In genomic region chr7:18831943-18832342, GRCh38 we compare ENCODE assay signal across 24 cellular contexts.
"Had no signal": no experiment of that assay in that cellular context is flagged by ENCODE, and none has a peak within 500 bp of the region (broad histone marks: within the 10 kb centered on the region; RNA-seq: fewer than 3 reads in every experiment).

No MANE protein-coding gene starts in this region.

- H3K27me3 ChIP-seq: adrenal gland, Peyer's patch, SJSA1 had no signal

- H3K4me3 ChIP-seq: adrenal gland, Peyer's patch, SJSA1 had no signal

- DNase-seq: activated B cell treated with CpG ODN at 0.5 μM for 24 hours; activated CD4-positive, alpha-beta memory T cell treated with anti-CD3 and anti-CD28 coated beads for 36 hours; activated CD4-positive, alpha-beta T cell treated with anti-CD3 and anti-CD28 coated beads for 1 hour; activated CD4-positive, alpha-beta T cell treated with anti-CD3 and anti-CD28 coated beads, Interleukin-2, amount 10 ng/mL, durations not matched to agents 7 days and 5 days; activated CD8-positive, alpha-beta memory T cell treated with anti-CD3 and anti-CD28 coated beads for 24 hours; activated gamma-delta T cell treated with Interleukin-2 at 50 U/mL for 16 hours; activated naive CD4-positive, alpha-beta T cell treated with anti-CD3 and anti-CD28 coated beads, Interleukin-2, amount 10 ng/mL, durations not matched to agents 7 days and 5 days; activated naive CD8-positive, alpha-beta T cell treated with anti-CD3 and anti-CD28 coated beads for 36 hours; activated T-cell treated with anti-CD3 and anti-CD28 coated beads, Interleukin-2, amount 50 U/mL, for 48 hours; adrenal gland; anterior cingulate cortex; NCI-H1092; NCI-H1417 treated with DMSO at 0.1 percent for 48 hours; NCI-H1694; NCI-H2029 treated with DMSO at 0.1 percent for 48 hours; NCI-H345; NCI-H510A; NCI-H526 treated with DMSO at 0.1 percent for 48 hours; NCI-H82; Peyer's patch; Right ventricle myocardium superior had no signal

- H3K36me3 ChIP-seq: adrenal gland, Peyer's patch, SJSA1 had no signal

- H3K9ac ChIP-seq: KMS-11 had no signal

- H3K4me2 ChIP-seq: KMS-11 had no signal

- H3K27ac ChIP-seq: adrenal gland, KMS-11, Peyer's patch, RWPE1, SJSA1 had no signal

- H3K4me1 ChIP-seq: adrenal gland, Peyer's patch, SJSA1 had no signal

- H3K9me3 ChIP-seq: adrenal gland, Peyer's patch, SJSA1 had no signal
